In the genomic region with DNA sequence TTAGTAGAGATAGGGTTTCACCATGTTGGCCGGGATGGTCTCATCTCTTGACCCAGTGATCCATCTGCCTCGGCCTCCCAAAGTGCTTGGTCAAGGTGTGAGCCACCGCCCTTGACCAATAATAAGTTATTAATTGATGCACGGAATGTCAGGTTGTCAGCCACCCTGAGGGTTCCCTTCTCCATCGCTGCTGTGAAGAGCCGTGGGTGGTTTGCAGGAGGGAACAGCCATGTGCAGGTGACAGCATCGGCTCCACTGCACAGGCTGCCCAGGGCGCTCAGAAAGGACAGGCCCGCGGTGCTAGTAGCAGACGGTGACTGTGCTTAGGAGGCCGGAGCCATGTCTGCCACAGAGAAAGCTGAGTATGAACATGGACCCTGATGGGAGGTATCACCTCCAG, we compare ENCODE assay signal across 18 cellular contexts.
DNase-seq lines count a peak whose midpoint lies in the region; ATAC-seq and TF ChIP-seq lines count a peak whose summit lies in the region.
"Had no signal": no experiment of that assay in that cellular context is flagged by ENCODE, and none has a peak within 500 bp of the region (broad histone marks: within the 10 kb centered on the region; RNA-seq: fewer than 3 reads in every experiment).

No MANE protein-coding gene starts in this region.

- WGBS in testis, 2 donors = 96 to 99% methylated on average over 6 to 12 of the region's 12 CpGs
- 91% methylated on average over 5 of the region's 12 CpGs for WGBS in suprapubic skin

- in situ Hi-C loops in G401 (cut with HindIII; ENCODE audit: low sequenced_read_pairs) = no loop called here

- peak; percentile 5 for DNase-seq in activated T-cell treated with anti-CD3 and anti-CD28 coated beads, Interleukin-2, amount 50 U/mL, for 24 hours
- DNase-seq in activated T-cell treated with anti-CD3 and anti-CD28 coated beads, Interleukin-2, amount 50 U/mL, for 48 hours = no peak
- peak; percentile 23 for DNase-seq in activated CD8-positive, alpha-beta memory T cell treated with anti-CD3 and anti-CD28 coated beads, Interleukin-2, amount 10 ng/mL, durations not matched to agents 7 days and 5 days
- DNase-seq in mucosa of gallbladder (ENCODE audit: low spot score) = peak; percentile 8
- DNase-seq in testis = peak; percentile 12
- DNase-seq in suprapubic skin (ENCODE audit: low spot score in 2 of 2) = no peak
- DNase-seq in G401 (ENCODE audit: low spot score) = no peak
- DNase-seq in SKM-1 treated with dmso at 0.1 percent for 144 hours (lab: John Stamatoyannopoulos, UW; ENCODE audit: unreplicated experiment) = no peak
- DNase-seq: CD4-positive, alpha-beta memory T cell; DND-41; GDM1; NCI-H1417; NCI-H1930; NCI-H446 had no signal

- H3K27ac Mint-ChIP-seq in activated T-cell treated with anti-CD3 and anti-CD28 coated beads, Interleukin-2, amount 50 U/mL, for 24 hours = no peak overlapping the region
- H3K27ac Mint-ChIP-seq in activated CD8-positive, alpha-beta memory T cell treated with anti-CD3 and anti-CD28 coated beads, Interleukin-2, amount 10 ng/mL, durations not matched to agents 7 days and 5 days = no peak overlapping the region
- H3K27ac Mint-ChIP-seq: CD4-positive, alpha-beta memory T cell had no signal

- TF ChIP-seq CTCF in testis (IDR thresholded peaks at IDR 0.05) = no peak
- TF ChIP-seq CTCF in suprapubic skin (IDR thresholded peaks at IDR 0.05) = no peak

- H3K36me3 ChIP-seq in testis (ENCODE audit: low read depth, missing control alignments) = no peaks in the 10 kb centered on the region
- no peaks in the 10 kb centered on the region for H3K36me3 ChIP-seq in suprapubic skin
- H3K36me3 ChIP-seq: HAP-1 had no signal

- no peaks in the 10 kb centered on the region for H3K4me1 Mint-ChIP-seq in activated T-cell treated with anti-CD3 and anti-CD28 coated beads, Interleukin-2, amount 50 U/mL, for 24 hours (ENCODE audit: low read depth)
- no peaks in the 10 kb centered on the region for H3K4me1 Mint-ChIP-seq in activated CD8-positive, alpha-beta memory T cell treated with anti-CD3 and anti-CD28 coated beads, Interleukin-2, amount 10 ng/mL, durations not matched to agents 7 days and 5 days
- H3K4me1 Mint-ChIP-seq: CD4-positive, alpha-beta memory T cell had no signal

- intact Hi-C loops in testis (cut with DNase I; ENCODE audit: low total_unique reads) = no loop called here

- no peaks in the 10 kb centered on the region for H3K9me3 ChIP-seq in testis
- H3K9me3 ChIP-seq in suprapubic skin = no peaks in the 10 kb centered on the region
- H3K9me3 ChIP-seq: HAP-1 had no signal

- TF ChIP-seq POLR2A in testis (IDR thresholded peaks at IDR 0.05) (no peak), suprapubic skin (IDR thresholded peaks at IDR 0.05) (no peak)

- no peaks in the 10 kb centered on the region for H3K27me3 ChIP-seq in testis
- peaks cover 59% of the 10 kb centered on the region for H3K27me3 ChIP-seq in suprapubic skin

- no peak for TF ChIP-seq EP300 in suprapubic skin (IDR thresholded peaks at IDR 0.05)

- no peak for ATAC-seq in activated CD8-positive, alpha-beta memory T cell treated with anti-CD3 and anti-CD28 coated beads, Interleukin-2, amount 10 ng/mL, durations not matched to agents 7 days and 5 days
- ATAC-seq: GM12878, K562 had no signal

- no peaks in the 10 kb centered on the region for H3K36me3 Mint-ChIP-seq in activated T-cell treated with anti-CD3 and anti-CD28 coated beads, Interleukin-2, amount 50 U/mL, for 24 hours (ENCODE audit: low read depth)
- no peaks in the 10 kb centered on the region for H3K36me3 Mint-ChIP-seq in activated CD8-positive, alpha-beta memory T cell treated with anti-CD3 and anti-CD28 coated beads, Interleukin-2, amount 10 ng/mL, durations not matched to agents 7 days and 5 days
- H3K36me3 Mint-ChIP-seq: CD4-positive, alpha-beta memory T cell had no signal

- CTCF ChIA-PET in activated CD8-positive, alpha-beta memory T cell treated with anti-CD3 and anti-CD28 coated beads, Interleukin-2, amount 10 ng/mL, durations not matched to agents 7 days and 5 days (lab: Charles Lee) = no interaction called here

- H3K4me3 Mint-ChIP-seq in activated T-cell treated with anti-CD3 and anti-CD28 coated beads, Interleukin-2, amount 50 U/mL, for 24 hours = no peak overlapping the region
- no peak overlapping the region for H3K4me3 Mint-ChIP-seq in activated CD8-positive, alpha-beta memory T cell treated with anti-CD3 and anti-CD28 coated beads, Interleukin-2, amount 10 ng/mL, durations not matched to agents 7 days and 5 days
- H3K4me3 Mint-ChIP-seq: CD4-positive, alpha-beta memory T cell had no signal

- no peaks in the 10 kb centered on the region for H3K9me3 Mint-ChIP-seq in activated T-cell treated with anti-CD3 and anti-CD28 coated beads, Interleukin-2, amount 50 U/mL, for 24 hours
- no peaks in the 10 kb centered on the region for H3K9me3 Mint-ChIP-seq in activated CD8-positive, alpha-beta memory T cell treated with anti-CD3 and anti-CD28 coated beads, Interleukin-2, amount 10 ng/mL, durations not matched to agents 7 days and 5 days (ENCODE audit: low read depth)
- H3K9me3 Mint-ChIP-seq: CD4-positive, alpha-beta memory T cell had no signal

- H3K27ac ChIP-seq in testis (no peak overlapping the region), suprapubic skin (no peak overlapping the region)
- H3K27ac ChIP-seq: HL-60 had no signal

- no peaks in the 10 kb centered on the region for H3K27me3 Mint-ChIP-seq in activated T-cell treated with anti-CD3 and anti-CD28 coated beads, Interleukin-2, amount 50 U/mL, for 24 hours
- no peaks in the 10 kb centered on the region for H3K27me3 Mint-ChIP-seq in activated CD8-positive, alpha-beta memory T cell treated with anti-CD3 and anti-CD28 coated beads, Interleukin-2, amount 10 ng/mL, durations not matched to agents 7 days and 5 days

- H3K4me1 ChIP-seq in testis (peaks cover 40% of the 10 kb centered on the region), suprapubic skin (peaks cover 3% of the 10 kb centered on the region)
- H3K4me1 ChIP-seq: HAP-1 had no signal

- H3K4me3 ChIP-seq in testis (no peak overlapping the region), suprapubic skin (no peak overlapping the region)
- H3K4me3 ChIP-seq: GM12878, HAP-1, K562 had no signal

Comparison
In these comparisons a context has a peak if more than half of its experiments do, and no peak if none do; other contexts are left out.
1. DNase-seq: peak in activated T-cell treated with anti-CD3 and anti-CD28 coated beads, Interleukin-2, amount 50 U/mL, for 24 hours (single experiment), activated CD8-positive, alpha-beta memory T cell treated with anti-CD3 and anti-CD28 coated beads, Interleukin-2, amount 10 ng/mL, durations not matched to agents 7 days and 5 days (single experiment), mucosa of gallbladder (single experiment) and testis (single experiment); none in activated T-cell treated with anti-CD3 and anti-CD28 coated beads, Interleukin-2, amount 50 U/mL, for 48 hours (0 of 2), suprapubic skin (0 of 2), G401 (single experiment) and SKM-1 treated with dmso at 0.1 percent for 144 hours (single experiment).